ENCODE assay signal across 1 cellular context in genomic region chr12:132583736-132584135, GRCh38.
TF ChIP-seq lines count a peak whose summit lies in the region.

No MANE protein-coding gene starts in this region.

TF ChIP-seq in K562, 482 proteins besides CTCF, POLR2A, EP300 and RAD21:
- no peak for TF ChIP-seq EGR1 (conservative IDR thresholded peaks at IDR 0.05)
- TF ChIP-seq CBX5 (IDR thresholded peaks at IDR 0.05; ENCODE audit: borderline replicate concordance, low read depth): no peak
- TF ChIP-seq MED1 (CRISPR knock-in tag; IDR thresholded peaks at IDR 0.05; ENCODE audit: borderline replicate concordance): no peak
- no peak for TF ChIP-seq SOX6 (IDR thresholded peaks at IDR 0.05)
- no peak for TF ChIP-seq RB1 (IDR thresholded peaks at IDR 0.05; ENCODE audit: low read depth)
- TF ChIP-seq FUS (optimal IDR thresholded peaks at IDR 0.05; ENCODE audit: low read depth, low read length): no peak
- TF ChIP-seq SNIP1 (IDR thresholded peaks at IDR 0.05; ENCODE audit: low read depth): no peak
- TF ChIP-seq NCOA6 (IDR thresholded peaks at IDR 0.05): no peak
- no peak for TF ChIP-seq DLX4 (CRISPR knock-in tag; IDR thresholded peaks at IDR 0.05)
- no peak for TF ChIP-seq LCOR (CRISPR knock-in tag; IDR thresholded peaks at IDR 0.05)
- no peak for TF ChIP-seq MLLT1 (IDR thresholded peaks at IDR 0.05)
- TF ChIP-seq HNRNPK (IDR thresholded peaks at IDR 0.05; ENCODE audit: low read depth, low read length, poor library complexity, severe bottlenecking): no peak
- TF ChIP-seq KDM5B (IDR thresholded peaks at IDR 0.05; ENCODE audit: insufficient replicate concordance, low read depth, low read length): no peak
- no peak for TF ChIP-seq CHCHD3 (CRISPR knock-in tag; IDR thresholded peaks at IDR 0.05)
